ENCODE assay signal across 26 cellular contexts in genomic region chr1:98264727-98265126, GRCh38.
"Had no signal": no experiment of that assay in that cellular context is flagged by ENCODE, and none has a peak within 500 bp of the region (broad histone marks: within the 10 kb centered on the region; RNA-seq: fewer than 3 reads in every experiment).

No MANE protein-coding gene starts in this region.

- H3K4me1 ChIP-seq: ascending aorta, left ventricle myocardium inferior, right atrium auricular region, thyroid gland had no signal

- DNase-seq: activated CD4-positive, alpha-beta T cell treated with anti-CD3 and anti-CD28 coated beads, Interleukin-2, amount 50 U/mL, for 1 hour; activated CD4-positive, CD25-positive, alpha-beta regulatory T cell treated with anti-CD3 and anti-CD28 coated beads, Interleukin-2, amount 50 U/mL, for 72 hours; activated CD8-positive, alpha-beta memory T cell treated with anti-CD3 and anti-CD28 coated beads for 24 hours; activated CD8-positive, alpha-beta memory T cell treated with anti-CD3 and anti-CD28 coated beads, Interleukin-2, amount 50 U/mL, for 48 hours; activated effector memory CD4-positive, alpha-beta T cell treated with Interleukin-2 at 50 U/mL for 16 hours; activated naive CD4-positive, alpha-beta T cell treated with anti-CD3 and anti-CD28 coated beads, Interleukin-2, amount 50 U/mL, for 16 hours; activated T-cell treated with anti-CD3 and anti-CD28 coated beads, Interleukin-2, amount 50 U/mL, for 48 hours; cerebellar nuclear complex; cortex of kidney; head of caudate nucleus; left ventricle myocardium inferior; mammary epithelial cell; occipital lobe; posterior cingulate gyrus; stimulated activated CD4-positive, alpha-beta T cell treated with anti-CD3 and anti-CD28 coated beads, Interleukin-12 subunit alpha, Interleukin-12 subunit beta, amount 100 ng/mL, for 4 hours; stimulated activated CD4-positive, alpha-beta T cell treated with anti-CD3 and anti-CD28 coated beads, Interleukin-1b, Interleukin-23, amount 100 ng/mL, for 48 hours; stimulated activated CD8-positive, alpha-beta memory T cell treated with anti-CD3 and anti-CD28 coated beads, Interleukin-4, amount 100 ng/mL, for 48 hours; stimulated activated naive CD4-positive, alpha-beta T cell; T1000; thyroid gland had no signal

- H3K4me3 ChIP-seq: ascending aorta, left ventricle myocardium inferior, right atrium auricular region, thyroid gland had no signal

- FAIRE-seq: bronchial epithelial cell, endometrium, frontal cortex, keratinocyte had no signal

- H3K27ac ChIP-seq: ascending aorta, left ventricle myocardium inferior, right atrium auricular region, thyroid gland had no signal

- H3K9me3 ChIP-seq: ascending aorta, left ventricle myocardium inferior, right atrium auricular region, thyroid gland had no signal

- H3K36me3 ChIP-seq: ascending aorta, left ventricle myocardium inferior, right atrium auricular region, thyroid gland had no signal

- H3K27me3 ChIP-seq: ascending aorta, right atrium auricular region, thyroid gland had no signal
